7 cellular contexts compared by ENCODE assay signal in genomic region chr1:177170756-177171535, GRCh38. TPM values are rescaled to one million over a fixed set of nuclear protein-coding genes. Genes with fewer than 3 reads are reported as not detected.
A peak's percentile ranks its signal among the peaks of the same experiment; 100 is the strongest.
DNase-seq lines count a peak whose midpoint lies in the region; ATAC-seq and TF ChIP-seq lines count a peak whose summit lies in the region.

BRINP2 (plus strand) TSS chr1:177170958; CDS start chr1:177229877, 58,919 bp downstream.

- H3K4me3 Mint-ChIP-seq in chondrocyte (ENCODE audit: unreplicated experiment): no peak within 1 kb of the TSS
- H3K4me3 Mint-ChIP-seq in naive thymus-derived CD8-positive, alpha-beta T cell: peak within 1 kb of the TSS in 1 of 10 donors; percentile 11

- DNase-seq in heart left ventricle (peak; percentile 30 to 68 (median 56)), putamen (ENCODE audit: low spot score) (peak; percentile 88), chondrocyte (ENCODE audit: low spot score) (no peak)
- DNase-seq in naive thymus-derived CD8-positive, alpha-beta T cell: no peak

- no peak within 1 kb of the TSS for H3K27ac Mint-ChIP-seq in chondrocyte (ENCODE audit: unreplicated experiment)
- no peak within 1 kb of the TSS for H3K27ac Mint-ChIP-seq in naive thymus-derived CD8-positive, alpha-beta T cell

- H3K36me3 Mint-ChIP-seq in chondrocyte (ENCODE audit: low read depth): no peaks in the 10 kb centered on the region
- no peaks in the 10 kb centered on the region for H3K36me3 Mint-ChIP-seq in naive thymus-derived CD8-positive, alpha-beta T cell

- intact Hi-C loops in heart left ventricle (cut with DNase I): loop anchor here in 1 of 10 donors (5.0 kb wide), 1 partner anchor 264 kb away; no protein-coding TSS in a partner anchor

- H3K27me3 ChIP-seq in heart left ventricle: peaks cover 0 to 70% (median 38%) of the 10 kb centered on the region in 9 donors

- ATAC-seq in GM18873 (IDR thresholded peaks at IDR 0.05; ENCODE audit: low FRiP score, unreplicated experiment) (peak; percentile 50), HG03521 (IDR thresholded peaks at IDR 0.05; ENCODE audit: unreplicated experiment) (peak; percentile 78), SK-N-SH treated with all-trans-retinoic acid at 6 μM for 48 hours (peak; percentile 99), heart left ventricle (peak; percentile 78 to 98 (median 92))
- no peak for ATAC-seq in naive thymus-derived CD8-positive, alpha-beta T cell

- POLR2A ChIA-PET in naive thymus-derived CD8-positive, alpha-beta T cell (lab: Charles Lee): no interaction called here

- no peak for TF ChIP-seq POLR2A in heart left ventricle (IDR thresholded peaks at IDR 0.05)

- no peak within 1 kb of the TSS for H3K27ac ChIP-seq in heart left ventricle

- no peaks in the 10 kb centered on the region for H3K9me3 Mint-ChIP-seq in chondrocyte (ENCODE audit: low read depth)
- peaks cover 0 to 15% (median 0%) of the 10 kb centered on the region in 9 donors for H3K9me3 Mint-ChIP-seq in naive thymus-derived CD8-positive, alpha-beta T cell

- peaks cover 0 to 10% (median 0%) of the 10 kb centered on the region in 12 donors for H3K4me1 ChIP-seq in heart left ventricle

- H3K9me3 ChIP-seq in heart left ventricle: no peaks in the 10 kb centered on the region

- no peaks in the 10 kb centered on the region for H3K4me1 Mint-ChIP-seq in chondrocyte (ENCODE audit: low read depth)
- H3K4me1 Mint-ChIP-seq in naive thymus-derived CD8-positive, alpha-beta T cell: peaks cover 0 to 4% (median 1%) of the 10 kb centered on the region in 4 donors

- peaks cover 28% of the 10 kb centered on the region for H3K27me3 Mint-ChIP-seq in chondrocyte (ENCODE audit: low read depth)
- peaks cover 7 to 28% (median 19%) of the 10 kb centered on the region in 5 donors for H3K27me3 Mint-ChIP-seq in naive thymus-derived CD8-positive, alpha-beta T cell

- TF ChIP-seq CTCF in heart left ventricle (IDR thresholded peaks at IDR 0.05) (no peak), chondrocyte (IDR thresholded peaks at IDR 0.05) (no peak)

- H3K4me3 ChIP-seq in heart left ventricle: peak within 1 kb of the TSS; percentile 16 to 58 (median 48)

- WGBS in heart left ventricle, 4 donors: 1 to 3% (median 1%) methylated on average over 31 to 49 of the region's 49 CpGs

- H3K36me3 ChIP-seq in heart left ventricle: no peaks in the 10 kb centered on the region

TF ChIP-seq in SK-N-SH treated with all-trans-retinoic acid at 6 μM for 48 hours, 23 proteins besides CTCF, POLR2A, EP300 and RAD21:
- TF ChIP-seq CSRNP3 (CRISPR knock-in tag; IDR thresholded peaks at IDR 0.05): no peak
- TF ChIP-seq PATZ1 (CRISPR knock-in tag; IDR thresholded peaks at IDR 0.05; ENCODE audit: borderline replicate concordance): no peak
- TF ChIP-seq TOX (CRISPR knock-in tag; IDR thresholded peaks at IDR 0.05; ENCODE audit: borderline replicate concordance): no peak
- TF ChIP-seq OSR1 (CRISPR knock-in tag; IDR thresholded peaks at IDR 0.05): no peak
- no peak for TF ChIP-seq CREB5 (CRISPR knock-in tag; IDR thresholded peaks at IDR 0.05; ENCODE audit: low read depth)
- no peak for TF ChIP-seq ISL1 (CRISPR knock-in tag; IDR thresholded peaks at IDR 0.05)
- TF ChIP-seq ZFP30 (CRISPR knock-in tag; IDR thresholded peaks at IDR 0.05): no peak
- TF ChIP-seq ARNTL (CRISPR knock-in tag; IDR thresholded peaks at IDR 0.05; ENCODE audit: borderline replicate concordance, low read depth): no peak
TF ChIP-seq in SK-N-SH treated with all-trans-retinoic acid at 6 μM for 48 hours: peak in this region for 0.

RNA-seq across cellular contexts. Expression of gene BRINP2, which starts in this region (rescaled TPM):
- total RNA-seq in heart left ventricle (1 to 10 TPM in 1 of 9 donors, under 1 TPM in 8; 0.11 to 1.2 (median 0.22) TPM), chondrocyte (not detected in 3 replicates)
- under 1 TPM; 0.12 to 0.15 TPM for polyA plus RNA-seq in heart left ventricle
- not detected for total RNA-seq in naive thymus-derived CD8-positive, alpha-beta T cell
- not detected for polyA plus RNA-seq in naive thymus-derived CD8-positive, alpha-beta T cell

Comparison
In these comparisons a context has a peak if more than half of its experiments do, and no peak if none do; other contexts are left out.
1. ATAC-seq: peak in GM18873 (single experiment), HG03521 (single experiment), SK-N-SH treated with all-trans-retinoic acid at 6 μM for 48 hours (single experiment) and heart left ventricle (4 of 4); none in naive thymus-derived CD8-positive, alpha-beta T cell (0 of 2).
2. DNase-seq: peak in heart left ventricle (5 of 5) and putamen (single experiment); none in chondrocyte (single experiment) and naive thymus-derived CD8-positive, alpha-beta T cell (0 of 10).